Comparison of ENCODE assay signal across 28 cellular contexts in genomic region chr12:89540586-89540985, GRCh38.
"Had no signal": no experiment of that assay in that cellular context is flagged by ENCODE, and none has a peak within 500 bp of the region (broad histone marks: within the 10 kb centered on the region; RNA-seq: fewer than 3 reads in every experiment).

No MANE protein-coding gene starts in this region.

- H3K27me3 Mint-ChIP-seq: activated naive CD8-positive, alpha-beta T cell; central memory CD8-positive, alpha-beta T cell; naive thymus-derived CD8-positive, alpha-beta T cell had no signal

- H3K27me3 ChIP-seq: colonic mucosa, heart left ventricle, pancreas, right atrium auricular region, tibial nerve had no signal

- H3K4me3 Mint-ChIP-seq: activated naive CD8-positive, alpha-beta T cell; activated T-cell treated with anti-CD3 and anti-CD28 coated beads, Interleukin-2, amount 50 U/mL, for 72 hours; central memory CD8-positive, alpha-beta T cell; immature natural killer cell; naive thymus-derived CD8-positive, alpha-beta T cell; neural crest cell; T-helper 1 cell treated with Interleukin-12 subunit alpha and Interleukin-12 subunit beta and Interleukin-4 antibody, amounts not matched to agents 30 μg/mL and 1 μg/mL, for 36 hours had no signal

- H3K9me3 ChIP-seq: colonic mucosa, heart left ventricle, pancreas, psoas muscle, right atrium auricular region, tibial nerve had no signal

- H3K36me3 ChIP-seq: colonic mucosa, heart left ventricle, pancreas, right atrium auricular region, tibial nerve had no signal

- H3K36me3 Mint-ChIP-seq: activated naive CD8-positive, alpha-beta T cell; immature natural killer cell; naive thymus-derived CD8-positive, alpha-beta T cell had no signal

- H3K9me3 Mint-ChIP-seq: activated T-cell treated with anti-CD3 and anti-CD28 coated beads, Interleukin-2, amount 50 U/mL, for 72 hours; central memory CD8-positive, alpha-beta T cell; immature natural killer cell; naive thymus-derived CD8-positive, alpha-beta T cell; neural crest cell; T-helper 1 cell treated with Interleukin-12 subunit alpha and Interleukin-12 subunit beta and Interleukin-4 antibody, amounts not matched to agents 30 μg/mL and 1 μg/mL, for 36 hours had no signal

- H3K4me1 ChIP-seq: pancreas had no signal

- H3K27ac Mint-ChIP-seq: activated naive CD8-positive, alpha-beta T cell; activated T-cell treated with anti-CD3 and anti-CD28 coated beads, Interleukin-2, amount 50 U/mL, for 72 hours; T-helper 1 cell treated with Interleukin-12 subunit alpha and Interleukin-12 subunit beta and Interleukin-4 antibody, amounts not matched to agents 30 μg/mL and 1 μg/mL, for 36 hours had no signal

- H3K4me3 ChIP-seq: colonic mucosa, heart left ventricle, pancreas, psoas muscle, right atrium auricular region, smooth muscle cell, tibial nerve had no signal

- DNase-seq: activated CD4-positive, alpha-beta T cell treated with anti-CD3 and anti-CD28 coated beads for 4 hours; activated CD4-positive, alpha-beta T cell treated with anti-CD3 and anti-CD28 coated beads, Interleukin-2, amount 50 U/mL, for 4 hours; activated naive CD4-positive, alpha-beta T cell treated with Interleukin-2 at 50 U/mL for 16 hours; activated T-cell treated with anti-CD3 and anti-CD28 coated beads for 4 hours; activated T-cell treated with anti-CD3 and anti-CD28 coated beads, Interleukin-2, amount 50 U/mL, for 72 hours; anterior cingulate cortex; colonic mucosa; effector CD8-positive, alpha-beta T cell; foreskin fibroblast; heart left ventricle; hypothalamus; immature natural killer cell; midbrain; naive thymus-derived CD8-positive, alpha-beta T cell; nucleus accumbens; pancreas; psoas muscle; stimulated activated CD4-positive, alpha-beta T cell treated with anti-CD3 and anti-CD28 coated beads, Interleukin-1b, Interleukin-23, amount 100 ng/mL, for 48 hours; stimulated activated CD4-positive, alpha-beta T cell treated with anti-CD3 and anti-CD28 coated beads, Interleukin-4, amount 100 ng/mL, for 4 hours; stimulated activated naive CD4-positive, alpha-beta T cell treated with Interleukin-2 at 50 U/mL for 16 hours; T-helper 9 cell had no signal

- ATAC-seq: activated T-cell treated with anti-CD3 and anti-CD28 coated beads, Interleukin-2, amount 50 U/mL, for 72 hours; heart left ventricle; naive thymus-derived CD8-positive, alpha-beta T cell; pancreas; psoas muscle had no signal

- H3K27ac ChIP-seq: colonic mucosa, heart left ventricle, pancreas, psoas muscle, right atrium auricular region, tibial nerve had no signal

- H3K4me2 ChIP-seq: smooth muscle cell had no signal
